ENCODE assay signal across 12 cellular contexts in the genomic region with DNA sequence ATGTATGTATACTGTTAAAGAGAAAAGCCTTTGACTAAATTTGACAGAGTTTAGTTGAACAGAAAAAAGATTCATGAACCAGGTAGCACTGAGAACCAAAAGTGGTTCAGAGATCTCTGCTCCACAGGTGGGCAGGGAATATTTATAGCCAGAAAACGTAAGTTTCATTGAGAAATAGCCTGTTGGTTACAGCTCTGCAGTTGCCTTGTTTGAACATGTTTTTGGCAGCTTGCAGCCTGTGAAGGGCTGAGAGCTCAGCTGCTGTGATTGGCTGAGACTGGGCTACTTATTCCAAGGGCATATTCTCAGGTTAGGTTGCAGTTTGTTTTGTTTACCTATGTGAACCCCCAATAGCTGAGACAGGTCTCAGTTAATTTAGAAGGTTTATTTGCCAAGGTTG.
"Had no signal": no experiment of that assay in that cellular context is flagged by ENCODE, and none has a peak within 500 bp of the region (broad histone marks: within the 10 kb centered on the region; RNA-seq: fewer than 3 reads in every experiment).

No MANE protein-coding gene starts in this region.

- DNase-seq: activated CD4-positive, alpha-beta T cell treated with anti-CD3 and anti-CD28 coated beads, Interleukin-2, amount 10 ng/mL, durations not matched to agents 7 days and 5 days; activated CD8-positive, alpha-beta memory T cell treated with anti-CD3 and anti-CD28 coated beads for 24 hours; activated gamma-delta T cell treated with Interleukin-2 at 50 U/mL for 16 hours; amniotic stem cell; foreskin fibroblast; lower lobe of right lung; naive B cell; sigmoid colon; spleen; testis had no signal

- H3K4me3 ChIP-seq: coronary artery, lower lobe of right lung, neural progenitor cell, sigmoid colon, spleen, testis had no signal

- H3K36me3 ChIP-seq: lower lobe of right lung, neural progenitor cell, sigmoid colon, spleen had no signal

- H3K9me3 ChIP-seq: lower lobe of right lung, sigmoid colon, spleen, testis had no signal

- H3K27ac ChIP-seq: coronary artery, lower lobe of right lung, neural progenitor cell, sigmoid colon, spleen, testis had no signal

- ATAC-seq: lower lobe of right lung had no signal

- H3K27me3 ChIP-seq: neural progenitor cell, testis had no signal

- H3K9ac ChIP-seq: neural progenitor cell had no signal

- H3K4me2 ChIP-seq: neural progenitor cell had no signal

- H3K4me1 ChIP-seq: lower lobe of right lung, neural progenitor cell, sigmoid colon, spleen, testis had no signal
